Comparison of ENCODE assay signal across 8 cellular contexts in the genomic region with DNA sequence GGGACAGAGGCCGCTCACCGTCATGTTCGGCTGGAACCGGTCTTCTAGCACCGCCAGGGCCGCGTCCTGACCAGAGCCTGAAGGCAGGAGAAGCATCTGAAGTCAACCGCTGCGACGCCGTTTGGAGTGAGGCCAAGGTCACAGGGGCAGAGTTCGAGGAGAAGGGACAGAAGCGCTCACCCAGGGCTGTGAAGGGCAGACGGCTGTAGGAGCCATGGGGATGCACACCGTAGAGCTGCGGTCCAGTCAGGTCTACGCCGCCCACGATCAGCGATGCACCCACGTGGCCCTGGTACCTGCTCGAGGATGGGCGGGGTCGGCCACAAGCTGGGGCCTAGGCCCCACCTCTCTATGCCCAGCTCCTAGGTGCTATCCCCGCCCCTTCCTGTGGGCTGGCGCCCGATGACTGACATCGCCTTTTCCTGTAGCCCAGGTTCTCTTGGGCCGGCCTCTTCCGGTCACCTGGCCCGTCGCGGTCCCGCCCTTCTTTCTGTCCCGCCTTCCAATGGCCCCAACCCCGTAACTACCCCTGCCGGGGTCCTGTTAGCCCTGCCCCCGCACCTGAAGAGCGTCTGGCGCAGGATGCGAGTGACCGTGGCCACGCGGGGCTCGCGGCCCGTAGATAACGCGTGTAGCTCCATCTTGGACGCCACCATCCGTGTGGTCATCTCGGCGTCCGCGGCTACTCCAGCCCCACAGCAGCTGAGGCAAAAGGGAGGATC. TPM values are rescaled to one million over a fixed set of nuclear protein-coding genes. Genes with fewer than 3 reads are reported as not detected.
DNase-seq lines count a peak whose midpoint lies in the region; TF ChIP-seq lines count a peak whose summit lies in the region.

No MANE protein-coding gene starts in this region.

- H3K9me3 ChIP-seq in HAP-1 = no peaks in the 10 kb centered on the region
- H3K9me3 ChIP-seq in MG63 = no peaks in the 10 kb centered on the region

- in situ Hi-C loops in G401 (cut with HindIII; ENCODE audit: low sequenced_read_pairs) (no loop called here), HAP-1 (cut with MboI; ENCODE audit: low sequenced_read_pairs) (no loop called here)

- peak overlapping the region; percentile 99 for H3K4me3 ChIP-seq in HAP-1
- peak overlapping the region; percentile 98 for H3K4me3 ChIP-seq in MG63

- TF ChIP-seq CTCF in nephron progenitor cell (IDR thresholded peaks at IDR 0.05) = no peak

- no peaks in the 10 kb centered on the region for H3K27me3 ChIP-seq in HAP-1 (ENCODE audit: low read depth)
- no peaks in the 10 kb centered on the region for H3K27me3 ChIP-seq in MG63

- H3K4me1 ChIP-seq in HAP-1 = peaks cover 9% of the 10 kb centered on the region

- peaks cover 6% of the 10 kb centered on the region for H3K36me3 Mint-ChIP-seq in nephron progenitor cell (ENCODE audit: low read depth)
- peaks cover 38% of the 10 kb centered on the region for H3K36me3 Mint-ChIP-seq in stimulated activated naive CD8-positive, alpha-beta T cell treated with anti-CD3 and anti-CD28 coated beads, Interleukin-15, Interleukin-2, amounts not matched to agents 100 ng/mL and 50 ng/mL, for 24 hours (ENCODE audit: low read depth)

- H3K27ac Mint-ChIP-seq in nephron progenitor cell = peak overlapping the region; percentile 98
- peak overlapping the region; percentile 100 for H3K27ac Mint-ChIP-seq in stimulated activated naive CD8-positive, alpha-beta T cell treated with anti-CD3 and anti-CD28 coated beads, Interleukin-15, Interleukin-2, amounts not matched to agents 100 ng/mL and 50 ng/mL, for 24 hours

- H3K27me3 Mint-ChIP-seq in nephron progenitor cell (ENCODE audit: low read depth, poor library complexity) = peaks cover 13% of the 10 kb centered on the region
- no peaks in the 10 kb centered on the region for H3K27me3 Mint-ChIP-seq in stimulated activated naive CD8-positive, alpha-beta T cell treated with anti-CD3 and anti-CD28 coated beads, Interleukin-15, Interleukin-2, amounts not matched to agents 100 ng/mL and 50 ng/mL, for 24 hours

- H3K4me3 Mint-ChIP-seq in nephron progenitor cell = peak overlapping the region; percentile 100
- H3K4me3 Mint-ChIP-seq in stimulated activated naive CD8-positive, alpha-beta T cell treated with anti-CD3 and anti-CD28 coated beads, Interleukin-15, Interleukin-2, amounts not matched to agents 100 ng/mL and 50 ng/mL, for 24 hours = peak overlapping the region; percentile 98

- peak; percentile 99 for DNase-seq in G401 (ENCODE audit: low spot score)
- DNase-seq in HAP-1 (ENCODE audit: low spot score in 2 of 2) = peak; percentile 96 to 99
- DNase-seq in MG63 = peak; percentile 92
- peak; percentile 96 to 97 for DNase-seq in SHP77 (lab: John Stamatoyannopoulos, UW)
- DNase-seq in activated gamma-delta T cell (lab: John Stamatoyannopoulos, UW) = peak; percentile 83
- DNase-seq in fibroblast of the conjunctiva (ENCODE audit: low read depth) = peak; percentile 89
- DNase-seq in nephron progenitor cell = peak; percentile 89

- H3K36me3 ChIP-seq in HAP-1 (replicated peaks) = peaks cover 17% of the 10 kb centered on the region
- H3K36me3 ChIP-seq in MG63 = peaks cover 2% of the 10 kb centered on the region

- peaks cover 29% of the 10 kb centered on the region for H3K4me1 Mint-ChIP-seq in nephron progenitor cell
- H3K4me1 Mint-ChIP-seq in stimulated activated naive CD8-positive, alpha-beta T cell treated with anti-CD3 and anti-CD28 coated beads, Interleukin-15, Interleukin-2, amounts not matched to agents 100 ng/mL and 50 ng/mL, for 24 hours (ENCODE audit: low read depth) = peaks cover 44% of the 10 kb centered on the region

- H3K9me3 Mint-ChIP-seq in nephron progenitor cell = no peaks in the 10 kb centered on the region
- H3K9me3 Mint-ChIP-seq in stimulated activated naive CD8-positive, alpha-beta T cell treated with anti-CD3 and anti-CD28 coated beads, Interleukin-15, Interleukin-2, amounts not matched to agents 100 ng/mL and 50 ng/mL, for 24 hours = no peaks in the 10 kb centered on the region

RNA-seq across cellular contexts. Expression of gene PSMB10, which starts 1.1 kb away (rescaled TPM):
- total RNA-seq in G401 (2014; rRNA removed; shearing (Covaris generic)) = 17.1 and 26.2 TPM in 2 replicates
- total RNA-seq in MG63 (2014; rRNA removed; shearing (Covaris generic); ENCODE audit: low replicate concordance) = 8.8 and 12.7 TPM in 2 replicates

RNA-seq across cellular contexts. Expression of gene CTRL, which starts 3.9 kb away (rescaled TPM):
- 0.18 TPM in 1 of 2 replicates, not detected in the other for total RNA-seq in G401 (2014; rRNA removed; shearing (Covaris generic))
- total RNA-seq in MG63 (2014; rRNA removed; shearing (Covaris generic); ENCODE audit: low replicate concordance) = 0.72 and 1.9 TPM in 2 replicates

RNA-seq across cellular contexts. Expression of gene LCAT, which starts 8.4 kb away (rescaled TPM):
- total RNA-seq in G401 (2014; rRNA removed; shearing (Covaris generic)) = 6.0 and 8.1 TPM in 2 replicates
- 0.16 TPM in 1 of 2 replicates, not detected in the other for total RNA-seq in MG63 (2014; rRNA removed; shearing (Covaris generic); ENCODE audit: low replicate concordance)

RNA-seq across cellular contexts. Expression of gene SLC12A4, which starts 32.9 kb away (rescaled TPM):
- total RNA-seq in G401 (2014; rRNA removed; shearing (Covaris generic)) = 30.0 and 46.2 TPM in 2 replicates
- total RNA-seq in MG63 (2014; rRNA removed; shearing (Covaris generic); ENCODE audit: low replicate concordance) = 11.9 and 12.3 TPM in 2 replicates

RNA-seq across cellular contexts. Expression of gene PSKH1, which starts 42.5 kb away (rescaled TPM):
- total RNA-seq in G401 (2014; rRNA removed; shearing (Covaris generic)) = 34.4 and 40.8 TPM in 2 replicates
- total RNA-seq in MG63 (2014; rRNA removed; shearing (Covaris generic); ENCODE audit: low replicate concordance) = 3.1 and 13.8 TPM in 2 replicates

Comparison
In these comparisons a context has a peak if more than half of its experiments do, and no peak if none do; other contexts are left out.
1. Peak in every context shown above with its lines: DNase-seq and H3K4me3 ChIP-seq.